Comparison of ENCODE assay signal across 1 cellular context in genomic region chr2:95262896-95263542, GRCh38.
TF ChIP-seq lines count a peak whose summit lies in the region.

No MANE protein-coding gene starts in this region.

TF ChIP-seq in SK-N-SH treated with all-trans-retinoic acid at 6 μM for 48 hours, 23 proteins besides CTCF, POLR2A, EP300 and RAD21 (continued from another document):
- TF ChIP-seq PATZ1 (CRISPR knock-in tag; IDR thresholded peaks at IDR 0.05; ENCODE audit: borderline replicate concordance) (no peak), BACH2 (CRISPR knock-in tag; IDR thresholded peaks at IDR 0.05; ENCODE audit: borderline replicate concordance) (no peak), ZNF8 (CRISPR knock-in tag; IDR thresholded peaks at IDR 0.05) (no peak), CSRNP3 (CRISPR knock-in tag; IDR thresholded peaks at IDR 0.05) (no peak), TSHZ2 (CRISPR knock-in tag; IDR thresholded peaks at IDR 0.05) (no peak), ISL1 (CRISPR knock-in tag; IDR thresholded peaks at IDR 0.05) (no peak), ZNF565 (CRISPR knock-in tag; conservative IDR thresholded peaks at IDR 0.05; ENCODE audit: low read depth) (no peak)
